In the genomic region with DNA sequence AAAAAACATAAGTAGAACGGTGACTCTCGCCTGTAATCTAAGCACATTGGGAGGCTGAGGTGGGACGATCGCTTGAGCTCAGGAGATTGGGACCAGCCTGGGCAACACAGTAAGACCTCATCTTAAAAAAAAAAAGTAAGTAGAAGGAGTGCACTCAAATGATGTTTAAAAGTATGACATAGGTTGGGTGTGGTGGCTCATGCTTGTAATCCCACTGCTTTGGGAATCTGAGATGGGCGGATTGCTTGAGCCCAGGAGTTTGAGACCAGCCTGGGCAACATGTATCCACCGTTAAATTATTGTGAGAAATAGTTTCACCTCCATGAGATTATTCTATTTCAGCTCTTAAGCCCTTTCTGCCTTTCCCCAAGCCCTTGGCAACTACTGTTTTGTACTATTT, we compare ENCODE assay signal across 25 cellular contexts. TPM values are rescaled to one million over a fixed set of nuclear protein-coding genes. Genes with fewer than 3 reads are reported as not detected.
A peak's percentile ranks its signal among the peaks of the same experiment; 100 is the strongest.
DNase-seq lines count a peak whose midpoint lies in the region; ATAC-seq and TF ChIP-seq lines count a peak whose summit lies in the region.
"Had no signal": no experiment of that assay in that cellular context is flagged by ENCODE, and none has a peak within 500 bp of the region (broad histone marks: within the 10 kb centered on the region; RNA-seq: fewer than 3 reads in every experiment).

No MANE protein-coding gene starts in this region.

- WGBS in H9 (ENCODE audit: extremely low coverage, insufficient read length, low lambda C conversion rate), result no CpG with 5 or more reads among the region's 6 CpGs

- no peak overlapping the region for H3K14ac ChIP-seq in H9 (ENCODE audit: insufficient read depth, low read length)

- no peak overlapping the region for H2BK120ac ChIP-seq in H9 (ENCODE audit: low read depth, low read length, poor library complexity, severe bottlenecking)

- H3K4me1 ChIP-seq in H9 (ENCODE audit: insufficient read depth, low read length) (no peaks in the 10 kb centered on the region), upper lobe of right lung (no peaks in the 10 kb centered on the region)
- H3K4me1 ChIP-seq: BE2C, BLaER1 had no signal

- H3K27me3 ChIP-seq in H9 (ENCODE audit: insufficient read depth, low read length) (no peaks in the 10 kb centered on the region), upper lobe of right lung (no peaks in the 10 kb centered on the region)
- H3K27me3 ChIP-seq: BE2C, BLaER1 had no signal

- H3K4me3 Mint-ChIP-seq in H9 (no peak overlapping the region), WTC11 (no peak overlapping the region), mesothelial cell of epicardium (no peak overlapping the region)
- H3K4me3 Mint-ChIP-seq: CD14-positive monocyte; CD4-positive, alpha-beta memory T cell; CD4-positive, CD25-positive, alpha-beta regulatory T cell; CD8-positive, alpha-beta memory T cell had no signal

- H3K56ac ChIP-seq in H9 (ENCODE audit: insufficient read length, low read depth, low read length), result no peak overlapping the region

- H3K27me3 Mint-ChIP-seq in H9 (ENCODE audit: low read depth) (no peaks in the 10 kb centered on the region), WTC11 (ENCODE audit: low read depth) (no peaks in the 10 kb centered on the region), mesothelial cell of epicardium (ENCODE audit: low read depth) (no peaks in the 10 kb centered on the region)
- H3K27me3 Mint-ChIP-seq: CD4-positive, alpha-beta memory T cell; CD4-positive, CD25-positive, alpha-beta regulatory T cell; CD8-positive, alpha-beta memory T cell had no signal

- no peak overlapping the region for H4K8ac ChIP-seq in H9 (replicated peaks; ENCODE audit: insufficient read length, low read depth, low read length)

- no peak overlapping the region for H2AK5ac ChIP-seq in H9 (ENCODE audit: insufficient read length, low read length)

- no peaks in the 10 kb centered on the region for H3K23me2 ChIP-seq in H9 (ENCODE audit: insufficient read length, low read depth, low read length, poor library complexity, severe bottlenecking)

- H4K91ac ChIP-seq in H9 (ENCODE audit: insufficient read length, low read depth, low read length), result no peak overlapping the region

- H3K36me3 ChIP-seq in upper lobe of right lung, result peaks cover 24% of the 10 kb centered on the region
- H3K36me3 ChIP-seq: BE2C had no signal

- H3K9me3 Mint-ChIP-seq in H9 (peaks cover 0 to 4% of the 10 kb centered on the region in 2 experiments; a peak in 1 of 5 replicates), WTC11 (no peaks in the 10 kb centered on the region), mesothelial cell of epicardium (peaks cover 4% of the 10 kb centered on the region)
- H3K9me3 Mint-ChIP-seq: CD4-positive, alpha-beta memory T cell; CD4-positive, CD25-positive, alpha-beta regulatory T cell; CD8-positive, alpha-beta memory T cell had no signal

- no peak overlapping the region for H2BK12ac ChIP-seq in H9 (ENCODE audit: insufficient read length, low read depth, low read length)

- no peaks in the 10 kb centered on the region for H4K20me1 ChIP-seq in H9 (ENCODE audit: control insufficient read depth, insufficient read depth, insufficient read length)

- H3K9me3 ChIP-seq in H9 (ENCODE audit: control insufficient read depth, low read depth, low read length) (no peaks in the 10 kb centered on the region), upper lobe of right lung (no peaks in the 10 kb centered on the region)
- H3K9me3 ChIP-seq: BE2C, BLaER1 had no signal

- CTCF ChIA-PET in WTC11 (lab: Charles Lee), result interaction anchor here (1.0 to 1.9 kb wide), 2 partner anchors 192 to 223 kb away, joined by 3 to 6 read pairs; a partner anchor contains a TSS

- H3K4ac ChIP-seq in H9 (ENCODE audit: low read depth, low read length), result no peak overlapping the region

- no peak overlapping the region for H3K4me3 ChIP-seq in upper lobe of right lung
- H3K4me3 ChIP-seq: BLaER1, GM12878 had no signal

- peaks cover 7% of the 10 kb centered on the region; the same call in 1 of the 2 replicates for H3K79me2 ChIP-seq in H9 (ENCODE audit: insufficient read depth, low read length)

- peaks cover 6% of the 10 kb centered on the region for H3K79me1 ChIP-seq in H9 (ENCODE audit: insufficient read depth, low read depth, low read length, poor library complexity, severe bottlenecking)

- no peak overlapping the region for H3T11ph ChIP-seq in H9 (ENCODE audit: low read length)

- H2BK5ac ChIP-seq in H9 (ENCODE audit: insufficient read length, low read length), result no peak overlapping the region

- no peak for ATAC-seq in WTC11
- ATAC-seq in upper lobe of right lung, result no peak
- ATAC-seq in HG03045 (IDR thresholded peaks at IDR 0.05; ENCODE audit: unreplicated experiment), result no peak
- ATAC-seq: GM12878 had no signal

- POLR2A ChIA-PET in WTC11 (lab: Charles Lee), result interaction anchor here (0.7 kb wide), 1 partner anchor 401 kb away, joined by 3 read pairs; no protein-coding TSS in a partner anchor

- H3K23ac ChIP-seq in H9 (ENCODE audit: insufficient read length, low read depth, low read length), result no peak overlapping the region

- intact Hi-C loops in upper lobe of right lung (cut with DNase I), result no loop called here

- DNase-seq in H9, result no peak
- DNase-seq in WTC11 (ENCODE audit: low spot score), result no peak
- no peak for DNase-seq in mesothelial cell of epicardium (ENCODE audit: low spot score in 2 of 2, unreplicated experiment in 2 of 2)
- no peak for DNase-seq in upper lobe of right lung
- DNase-seq in NCI-H187 (lab: John Stamatoyannopoulos, UW), result no peak
- DNase-seq in stimulated activated CD4-positive, alpha-beta T cell treated with anti-CD3 and anti-CD28 coated beads, Interleukin-12 subunit alpha, Interleukin-12 subunit beta, amount 100 ng/mL, for 4 hours, result no peak
- DNase-seq: 8988T; ACHN; BE2C; C1 segment of cervical spinal cord; CD4-positive, alpha-beta memory T cell; CD4-positive, CD25-positive, alpha-beta regulatory T cell; CD8-positive, alpha-beta memory T cell; COR-L47; DMS 273 treated with DMSO at 0.1 percent for 48 hours; DMS153; DMS53; DMS79; DND-41; EL; GDM1 had no signal

- H2BK20ac ChIP-seq in H9 (ENCODE audit: low read depth, low read length, poor library complexity, severe bottlenecking), result no peak overlapping the region

- H3K4me1 Mint-ChIP-seq in H9 (peaks cover 25% of the 10 kb centered on the region in 2 experiments), WTC11 (peaks cover 32% of the 10 kb centered on the region), mesothelial cell of epicardium (peaks cover 14% of the 10 kb centered on the region)

- no peak overlapping the region for H3K9ac ChIP-seq in H9 (ENCODE audit: extremely low read depth, insufficient read length, low read length)
- H3K9ac ChIP-seq: BLaER1 had no signal

- no peak overlapping the region for H2BK15ac ChIP-seq in H9 (ENCODE audit: low read depth, low read length)

- H4K5ac ChIP-seq in H9 (ENCODE audit: insufficient read length, low read depth, low read length), result no peak overlapping the region

- H3K4me2 ChIP-seq in H9 (ENCODE audit: insufficient read depth, insufficient read length, low read length), result no peak overlapping the region
- H3K4me2 ChIP-seq: BLaER1 had no signal

- peaks cover 2 to 30% (median 21%) of the 10 kb centered on the region in 3 experiments; a peak in 4 of 7 replicates for H3K36me3 Mint-ChIP-seq in H9 (ENCODE audit: insufficient read depth in 1 of 3, low read depth in 3 of 3)
- peaks cover 3% of the 10 kb centered on the region for H3K36me3 Mint-ChIP-seq in WTC11
- peaks cover 23% of the 10 kb centered on the region for H3K36me3 Mint-ChIP-seq in mesothelial cell of epicardium

- H3K27ac Mint-ChIP-seq in H9 (peak overlapping the region; percentile 25 to 76 (median 65); a peak in 4 of 7 replicates), WTC11 (peak overlapping the region; percentile 22; the same call in 1 of the 2 replicates), mesothelial cell of epicardium (peak overlapping the region; percentile 21)
- H3K27ac Mint-ChIP-seq: CD14-positive monocyte had no signal

- H3K18ac ChIP-seq in H9 (ENCODE audit: insufficient read length, low read depth, low read length), result no peak overlapping the region

- no peak for TF ChIP-seq CTCF in H9 (conservative IDR thresholded peaks at IDR 0.05)
- TF ChIP-seq CTCF in WTC11 (IDR thresholded peaks at IDR 0.05), result no peak
- TF ChIP-seq CTCF in mesothelial cell of epicardium (IDR thresholded peaks at IDR 0.05; ENCODE audit: unreplicated experiment), result no peak
- TF ChIP-seq CTCF in upper lobe of right lung (IDR thresholded peaks at IDR 0.05), result no peak

- H2AFZ ChIP-seq in H9 (ENCODE audit: low read length), result no peak overlapping the region

- no peak overlapping the region for H3K27ac ChIP-seq in H9 (ENCODE audit: insufficient read length, low read depth, low read length)
- no peak overlapping the region for H3K27ac ChIP-seq in upper lobe of right lung
- H3K27ac ChIP-seq: BLaER1 had no signal

TF ChIP-seq in WTC11, 78 proteins besides CTCF, POLR2A, EP300 and RAD21:
- no peak for TF ChIP-seq CREM (CRISPR knock-in tag; IDR thresholded peaks at IDR 0.05)

RNA-seq across cellular contexts. Expression of a gene that starts 11.2 kb away (rescaled TPM):
- 22.6 and 26.6 TPM in 2 replicates for total RNA-seq in H9 (2021)
- total RNA-seq in WTC11 (2021), result 21.0 to 22.6 TPM (median 21.7 TPM) in 3 replicates
- total RNA-seq in mesothelial cell of epicardium, result 72.7 to 75.2 TPM (median 73.9 TPM) in 3 replicates
- total RNA-seq in upper lobe of right lung, result 105 TPM
